In the genomic region with DNA sequence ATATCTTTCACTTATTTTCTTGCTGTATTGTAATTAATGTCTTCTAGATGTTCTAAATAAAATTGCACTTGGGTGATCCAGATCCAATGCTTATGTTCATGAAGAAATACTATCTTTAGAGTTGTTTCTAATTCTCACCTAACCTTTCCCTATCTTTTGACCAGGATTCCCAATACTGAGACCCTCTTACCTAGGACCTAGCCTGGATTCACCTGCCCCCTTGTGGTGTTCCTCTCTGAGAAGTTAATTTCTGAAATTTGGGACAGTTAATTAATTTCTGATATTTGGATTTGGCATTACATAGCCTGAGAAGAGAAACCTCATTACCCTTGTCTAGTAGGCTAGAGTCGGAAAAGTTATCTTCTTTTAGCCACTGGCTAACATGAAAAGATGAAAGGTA, we compare ENCODE assay signal across 14 cellular contexts. TPM values are rescaled to one million over a fixed set of nuclear protein-coding genes. Genes with fewer than 3 reads are reported as not detected.
DNase-seq lines count a peak whose midpoint lies in the region; ATAC-seq, FAIRE-seq and TF ChIP-seq lines count a peak whose summit lies in the region.
"Had no signal": no experiment of that assay in that cellular context is flagged by ENCODE, and none has a peak within 500 bp of the region (broad histone marks: within the 10 kb centered on the region; RNA-seq: fewer than 3 reads in every experiment).

No MANE protein-coding gene starts in this region.

- H4K20me1 ChIP-seq in keratinocyte (ENCODE audit: control insufficient read depth, extremely low read depth, insufficient read depth, low read length) = no peaks in the 10 kb centered on the region

- no peaks in the 10 kb centered on the region for H3K4me1 Mint-ChIP-seq in activated T-cell treated with anti-CD3 and anti-CD28 coated beads, Interleukin-2, amount 50 U/mL, for 72 hours (ENCODE audit: low read depth)

- no peaks in the 10 kb centered on the region for H3K79me2 ChIP-seq in keratinocyte (ENCODE audit: control insufficient read depth, insufficient read depth, low read length)

- no peak overlapping the region for H2AFZ ChIP-seq in keratinocyte (ENCODE audit: control insufficient read depth, low read length)
- H2AFZ ChIP-seq: GM23248 had no signal

- no peak overlapping the region for H3K4me2 ChIP-seq in keratinocyte (ENCODE audit: control insufficient read depth, extremely low read depth, insufficient read depth, low read depth, low read length)

- dilution Hi-C loops in keratinocyte (cut with MboI; ENCODE audit: extremely low pct_ligation_motif_present, low sequenced_read_pairs) = no loop called here

- H3K4me3 ChIP-seq in AG04449 (ENCODE audit: low read depth, low read length) = no peak overlapping the region
- no peak overlapping the region for H3K4me3 ChIP-seq in HFF-Myc (replicated peaks; ENCODE audit: low read depth, low read length)
- no peak overlapping the region for H3K4me3 ChIP-seq in keratinocyte (ENCODE audit: control insufficient read depth in 2 of 3, extremely low read depth in 1 of 3, insufficient read depth in 2 of 3, low read depth in 1 of 3, low read length in 3 of 3)
- H3K4me3 ChIP-seq: GM23248, left ventricle myocardium inferior, pancreas had no signal

- no peak overlapping the region for H3K27ac Mint-ChIP-seq in activated T-cell treated with anti-CD3 and anti-CD28 coated beads, Interleukin-2, amount 50 U/mL, for 72 hours
- H3K27ac Mint-ChIP-seq: CD4-positive, alpha-beta T cell had no signal

- no peaks in the 10 kb centered on the region for H3K9me3 ChIP-seq in keratinocyte (ENCODE audit: control insufficient read depth, low read depth, low read length)
- H3K9me3 ChIP-seq: left ventricle myocardium inferior, pancreas had no signal

- no peak for FAIRE-seq in keratinocyte (lab: Jason Lieb, UNC)
- FAIRE-seq: pancreas had no signal

- POLR2A ChIA-PET in AG04449 (lab: Yijun Ruan, JAX) = no interaction called here

- no peaks in the 10 kb centered on the region for H3K27me3 ChIP-seq in keratinocyte (ENCODE audit: control insufficient read depth, extremely low read depth, insufficient read depth, low read length)
- H3K27me3 ChIP-seq: pancreas had no signal

- no peaks in the 10 kb centered on the region for H3K9me1 ChIP-seq in keratinocyte (ENCODE audit: control insufficient read depth, extremely low read depth, insufficient read depth, low read length)

- ATAC-seq in activated T-cell treated with anti-CD3 and anti-CD28 coated beads, Interleukin-2, amount 50 U/mL, for 72 hours (replicated peaks in 1 of 2) = no peak
- ATAC-seq in GM21576 (IDR thresholded peaks at IDR 0.05; ENCODE audit: unreplicated experiment) = no peak
- ATAC-seq: pancreas had no signal

- no peak overlapping the region for H3K27ac ChIP-seq in keratinocyte (ENCODE audit: control insufficient read depth, insufficient read depth, low read length)
- H3K27ac ChIP-seq: GM23248, left ventricle myocardium inferior, pancreas had no signal

- CTCF ChIA-PET in AG04449 (lab: Yijun Ruan, JAX) = no interaction called here

- H3K36me3 Mint-ChIP-seq in activated T-cell treated with anti-CD3 and anti-CD28 coated beads, Interleukin-2, amount 50 U/mL, for 72 hours (ENCODE audit: insufficient read depth in 2 of 2) = no peaks in the 10 kb centered on the region

- H3K36me3 ChIP-seq in keratinocyte (ENCODE audit: control insufficient read depth in 2 of 2, extremely low read depth in 1 of 2, insufficient read depth in 2 of 2, low read length in 2 of 2) = no peaks in the 10 kb centered on the region
- H3K36me3 ChIP-seq: left ventricle myocardium inferior, pancreas had no signal

- H3K4me3 Mint-ChIP-seq in activated T-cell treated with anti-CD3 and anti-CD28 coated beads, Interleukin-2, amount 50 U/mL, for 72 hours = no peak overlapping the region
- H3K4me3 Mint-ChIP-seq: CD4-positive, alpha-beta T cell had no signal

- no peaks in the 10 kb centered on the region for H3K4me1 ChIP-seq in keratinocyte (ENCODE audit: control insufficient read depth, extremely low read depth, insufficient read depth, low read length)

- DNase-seq in AG04449 (ENCODE audit: low read depth, low spot score) (no peak), HFF-Myc (ENCODE audit: extremely low read depth, low read depth) (no peak), SHP77 (lab: John Stamatoyannopoulos, UW) (peak; percentile 24 to 35), keratinocyte (ENCODE audit: low read depth, low spot score) (no peak), GM19238 (ENCODE audit: insufficient read length, low spot score) (no peak), GM20000 (ENCODE audit: low spot score) (no peak)
- DNase-seq in activated T-cell treated with anti-CD3 and anti-CD28 coated beads, Interleukin-2, amount 50 U/mL, for 72 hours = no peak
- DNase-seq: activated effector memory CD4-positive, alpha-beta T cell treated with anti-CD3 and anti-CD28 coated beads, Interleukin-2, amount 50 U/mL, for 16 hours; CD4-positive, alpha-beta T cell; GM23248; left ventricle myocardium inferior; pancreas; SW 1271 had no signal

- peaks cover 0 to 1% of the 10 kb centered on the region in 2 donors for H3K9me3 Mint-ChIP-seq in activated T-cell treated with anti-CD3 and anti-CD28 coated beads, Interleukin-2, amount 50 U/mL, for 72 hours

- no peaks in the 10 kb centered on the region for H3K27me3 Mint-ChIP-seq in activated T-cell treated with anti-CD3 and anti-CD28 coated beads, Interleukin-2, amount 50 U/mL, for 72 hours (ENCODE audit: low read depth)

- H3K9ac ChIP-seq in keratinocyte (ENCODE audit: control insufficient read depth, extremely low read depth, insufficient read depth, low read length) = no peak overlapping the region
- H3K9ac ChIP-seq: GM23248 had no signal

- TF ChIP-seq CTCF in AG04449 (IDR thresholded peaks at IDR 0.05; ENCODE audit: insufficient read depth, low read length, missing control alignments) (peak; percentile 7), HFF-Myc (IDR thresholded peaks at IDR 0.05; ENCODE audit: low read depth, low read length, missing control alignments) (peak; percentile 38), keratinocyte (optimal IDR thresholded peaks at IDR 0.05 in 1 of 3, IDR thresholded peaks at IDR 0.05 in 1 of 3, conservative IDR thresholded peaks at IDR 0.05 in 1 of 3; ENCODE audit: extremely low read depth in 1 of 3, insufficient read depth in 2 of 3, low read length in 3 of 3) (peak in 2 of 3 experiments; percentile 14 to 16), GM20000 (IDR thresholded peaks at IDR 0.05; ENCODE audit: extremely low read depth, missing control alignments) (no peak)

RNA-seq across cellular contexts. Expression of gene FOXA1, which starts 29.5 kb away (rescaled TPM):
- 0.09 to 0.85 TPM (median 0.45 TPM) in 3 replicates for polyA plus RNA-seq in keratinocyte
- polyA plus RNA-seq in keratinocyte (2011; ENCODE audit: low read depth) = 0.77 TPM
- 0.27 and 0.36 TPM in 2 replicates for polyA plus RNA-seq in keratinocyte (2011; cell fraction: cytosol; rRNA removed)
- polyA plus RNA-seq in keratinocyte (2011; cell fraction: nucleus; rRNA removed) = 2.0 and 2.4 TPM in 2 replicates
- 0.14 and 0.41 TPM in 2 replicates for polyA plus RNA-seq in keratinocyte (2012; ENCODE audit: low replicate concordance)
- 0.39 to 0.83 TPM (median 0.46 TPM) in 3 replicates for polyA minus RNA-seq in keratinocyte
- not detected for polyA minus RNA-seq in keratinocyte (2011; cell fraction: cytosol; rRNA and poly(A)+ RNA removed)
- polyA minus RNA-seq in keratinocyte (2011; cell fraction: nucleus; rRNA and poly(A)+ RNA removed) = 2.4 and 3.1 TPM in 2 replicates
- under 1 TPM; 0.17 to 0.97 TPM for total RNA-seq in activated T-cell treated with anti-CD3 and anti-CD28 coated beads, Interleukin-2, amount 50 U/mL, for 72 hours
- total RNA-seq: CD4-positive, alpha-beta T cell; GM23248; left ventricle myocardium inferior had no signal

RNA-seq across cellular contexts. Expression of gene TTC6, which starts 29.9 kb away (rescaled TPM):
- polyA plus RNA-seq in keratinocyte = not detected in 3 replicates
- polyA plus RNA-seq in keratinocyte (2011; ENCODE audit: low read depth) = not detected
- not detected in 2 replicates for polyA plus RNA-seq in keratinocyte (2011; cell fraction: cytosol; rRNA removed)
- polyA plus RNA-seq in keratinocyte (2011; cell fraction: nucleus; rRNA removed) = 0.01 and 0.32 TPM in 2 replicates
- not detected in 2 replicates for polyA plus RNA-seq in keratinocyte (2012; ENCODE audit: low replicate concordance)
- not detected in 3 replicates for polyA minus RNA-seq in keratinocyte
- polyA minus RNA-seq in keratinocyte (2011; cell fraction: cytosol; rRNA and poly(A)+ RNA removed) = not detected
- polyA minus RNA-seq in keratinocyte (2011; cell fraction: nucleus; rRNA and poly(A)+ RNA removed) = not detected in 2 replicates
- total RNA-seq in activated T-cell treated with anti-CD3 and anti-CD28 coated beads, Interleukin-2, amount 50 U/mL, for 72 hours = not detected
- total RNA-seq: CD4-positive, alpha-beta T cell; GM23248; left ventricle myocardium inferior had no signal
- polyA plus RNA-seq: GM23248 had no signal

Comparison
In these comparisons a context has a peak if more than half of its experiments do, and no peak if none do; other contexts are left out.
1. DNase-seq: peak in SHP77 (2 of 2); none in AG04449 (single experiment), HFF-Myc (single experiment), keratinocyte (single experiment), activated T-cell treated with anti-CD3 and anti-CD28 coated beads, Interleukin-2, amount 50 U/mL, for 72 hours (0 of 2), GM19238 (single experiment) and GM20000 (single experiment).